Comparison of ENCODE assay signal across 8 cellular contexts in genomic region chr15:33194237-33194636, GRCh38. TPM values are rescaled to one million over a fixed set of nuclear protein-coding genes. Genes with fewer than 3 reads are reported as not detected.
DNase-seq lines count a peak whose midpoint lies in the region; ATAC-seq and TF ChIP-seq lines count a peak whose summit lies in the region.

No MANE protein-coding gene starts in this region.

- H3K4me3 ChIP-seq in cardiac muscle cell (peak overlapping the region; percentile 36), mesodermal cell (ENCODE audit: extremely low read depth, insufficient read depth, low read length, poor library complexity, severe bottlenecking) (peak overlapping the region; percentile 42), uterus (peak overlapping the region; percentile 33)

- 3 to 6% methylated on average over 8 to 11 of the region's 17 CpGs for WGBS in mesodermal cell (ENCODE audit: insufficient coverage in 2 of 2), 2 experiments

- no peaks in the 10 kb centered on the region for H3K36me3 ChIP-seq in cardiac muscle cell
- no peaks in the 10 kb centered on the region for H3K36me3 ChIP-seq in mesodermal cell (ENCODE audit: control insufficient read depth, insufficient read depth, low read length)
- H3K36me3 ChIP-seq in uterus, result no peaks in the 10 kb centered on the region

- no peak for DNase-seq in cardiac muscle cell (ENCODE audit: low read depth in 1 of 2, low spot score in 1 of 2)
- no peak for DNase-seq in Right ventricle myocardium inferior (ENCODE audit: missing footprints)
- DNase-seq in uterus, result no peak

- no peak for TF ChIP-seq POLR2A in uterus (IDR thresholded peaks at IDR 0.05)

- TF ChIP-seq CTCF in cardiac muscle cell (IDR thresholded peaks at IDR 0.05; ENCODE audit: low read depth, low read length) (no peak), brain (conservative IDR thresholded peaks at IDR 0.05) (no peak), uterus (IDR thresholded peaks at IDR 0.05) (no peak)

- no peak for ATAC-seq in Right ventricle myocardium inferior
- no peak for ATAC-seq in GM18520 (IDR thresholded peaks at IDR 0.05; ENCODE audit: unreplicated experiment)
- ATAC-seq in HG03354 (IDR thresholded peaks at IDR 0.05; ENCODE audit: poor library complexity, severe bottlenecking, unreplicated experiment), result no peak
- ATAC-seq in GM18517 (IDR thresholded peaks at IDR 0.05; ENCODE audit: unreplicated experiment), result no peak

- H3K4me3 Mint-ChIP-seq in brain, result peak overlapping the region; percentile 89 to 96 (median 92)

- H3K9me3 ChIP-seq in cardiac muscle cell (ENCODE audit: low read depth) (no peaks in the 10 kb centered on the region), mesodermal cell (ENCODE audit: control insufficient read depth, low read length) (no peaks in the 10 kb centered on the region), uterus (no peaks in the 10 kb centered on the region)

- intact Hi-C loops in Right ventricle myocardium inferior (cut with DNase I) (loop anchor here (10.0 kb wide), 1 partner anchor 169 kb away; no protein-coding TSS in a partner anchor), uterus (cut with DNase I; ENCODE audit: low total_unique reads) (no loop called here)

- peaks cover 3% of the 10 kb centered on the region for H3K27me3 Mint-ChIP-seq in brain

- H3K4me1 Mint-ChIP-seq in brain, result peaks cover 32% of the 10 kb centered on the region

- H3K27me3 ChIP-seq in cardiac muscle cell (no peaks in the 10 kb centered on the region), uterus (no peaks in the 10 kb centered on the region)

- H3K36me3 Mint-ChIP-seq in brain, result no peaks in the 10 kb centered on the region

- H3K27ac Mint-ChIP-seq in brain, result peak overlapping the region in 4 of 5 experiments; percentile 48 to 89 (median 74)

- H3K27ac ChIP-seq in cardiac muscle cell, result no peak overlapping the region
- H3K27ac ChIP-seq in mesodermal cell (ENCODE audit: low read depth, low read length, severe bottlenecking), result no peak overlapping the region
- no peak overlapping the region for H3K27ac ChIP-seq in uterus

- H3K9me3 Mint-ChIP-seq in brain, result peaks cover 0 to 3% (median 0%) of the 10 kb centered on the region in 5 experiments

- H3K4me1 ChIP-seq in cardiac muscle cell (ENCODE audit: low read depth) (peaks cover 7% of the 10 kb centered on the region), mesodermal cell (ENCODE audit: control insufficient read depth, insufficient read depth, low read length, poor library complexity, severe bottlenecking) (peaks cover 2% of the 10 kb centered on the region), uterus (no peaks in the 10 kb centered on the region)

RNA-seq across cellular contexts. Expression of gene FMN1, which starts 0.3 kb away (rescaled TPM):
- total RNA-seq in cardiac muscle cell (1.8 and 3.3 TPM in 2 replicates), Right ventricle myocardium inferior (3.3 TPM), uterus (1 to 10 TPM; 1.3 to 9.3 (median 5.0) TPM)
- polyA plus RNA-seq in cardiac muscle cell (0.53 and 0.77 TPM in 2 replicates), brain (ENCODE audit: insufficient read depth, low read depth, low replicate concordance) (0.27 TPM)
- polyA plus RNA-seq in mesodermal cell (2013, experiment 1 of 2), result 1.7 TPM
- 0.96 TPM for polyA plus RNA-seq in mesodermal cell (2013, experiment 2 of 2)
